ENCODE assay signal across 9 cellular contexts in the genomic region with DNA sequence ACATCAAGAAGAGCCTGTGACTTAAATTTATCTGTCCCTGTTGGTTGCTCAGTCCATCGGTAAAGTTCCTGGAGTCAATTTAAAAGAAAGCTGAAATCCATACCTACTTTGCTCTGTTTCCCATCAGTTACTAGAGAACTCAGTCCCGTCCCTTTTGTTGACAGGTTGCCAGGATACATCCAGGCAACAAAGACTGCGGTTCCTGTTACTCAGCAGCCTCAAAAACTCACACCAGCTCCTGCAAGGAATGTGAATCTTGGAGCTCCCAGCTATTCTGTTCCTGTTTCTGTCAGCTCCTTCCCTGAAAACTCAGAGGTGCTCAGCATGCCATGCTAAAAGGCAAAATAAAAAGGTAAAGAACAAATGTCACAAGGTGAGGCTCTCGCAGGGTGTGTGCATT. TPM values are rescaled to one million over a fixed set of nuclear protein-coding genes. Genes with fewer than 3 reads are reported as not detected.
DNase-seq lines count a peak whose midpoint lies in the region; ATAC-seq and TF ChIP-seq lines count a peak whose summit lies in the region.
"Had no signal": no experiment of that assay in that cellular context is flagged by ENCODE, and none has a peak within 500 bp of the region (broad histone marks: within the 10 kb centered on the region; RNA-seq: fewer than 3 reads in every experiment).

ZNF474 (plus strand) TSS at position 215 of the 400 bp plus-strand sequence. CDS start 22,445 bp downstream, outside the sequence.

- H3K9me3 ChIP-seq in mucosa of descending colon (no peaks in the 10 kb centered on the region), psoas muscle (no peaks in the 10 kb centered on the region)

- DNase-seq in AG10803 (ENCODE audit: low read depth) (peak; percentile 99), LoVo (ENCODE audit: low spot score) (peak; percentile 39), ecto neural progenitor cell (ENCODE audit: low spot score) (peak; percentile 76), mucosa of descending colon (peak in 1 of 3 donors; percentile 29), omental fat pad (ENCODE audit: low spot score) (no peak), psoas muscle (no peak)
- DNase-seq: naive thymus-derived CD4-positive, alpha-beta T cell had no signal

- no peaks in the 10 kb centered on the region for H3K36me3 ChIP-seq in mucosa of descending colon (ENCODE audit: low read depth)
- no peaks in the 10 kb centered on the region for H3K36me3 ChIP-seq in psoas muscle (ENCODE audit: insufficient read depth in 1 of 2, low read depth in 1 of 2)

- H3K4me3 ChIP-seq in AG10803 (ENCODE audit: low read length), result peak within 1 kb of the TSS; percentile 23
- H3K4me3 ChIP-seq in mucosa of descending colon, result no peak within 1 kb of the TSS
- no peak within 1 kb of the TSS for H3K4me3 ChIP-seq in psoas muscle

- intact Hi-C loops in mucosa of descending colon (cut with DNase I, micrococcal nuclease), result no loop called here
- intact Hi-C loops in psoas muscle (cut with DNase I), result no loop called here

- ATAC-seq in mucosa of descending colon (peak; percentile 70), HG03097 (IDR thresholded peaks at IDR 0.05; ENCODE audit: low FRiP score, unreplicated experiment) (no peak), HG02870 (IDR thresholded peaks at IDR 0.05; ENCODE audit: unreplicated experiment) (no peak), omental fat pad (ENCODE audit: low FRiP score) (no peak), psoas muscle (no peak)
- ATAC-seq: naive thymus-derived CD4-positive, alpha-beta T cell had no signal

- H3K4me1 ChIP-seq in mucosa of descending colon (ENCODE audit: low read depth), result no peaks in the 10 kb centered on the region
- no peaks in the 10 kb centered on the region for H3K4me1 ChIP-seq in psoas muscle

- no peaks in the 10 kb centered on the region for H3K27me3 ChIP-seq in psoas muscle (ENCODE audit: insufficient read depth in 3 of 3, low read length in 2 of 3)

- 19 to 27% (median 26%) methylated on average over 4 of the region's 4 CpGs for WGBS in psoas muscle, 3 donors

- TF ChIP-seq CTCF in AG10803 (conservative IDR thresholded peaks at IDR 0.05; ENCODE audit: low read length) (no peak), mucosa of descending colon (IDR thresholded peaks at IDR 0.05) (no peak), omental fat pad (IDR thresholded peaks at IDR 0.05) (no peak), psoas muscle (IDR thresholded peaks at IDR 0.05) (no peak)

- H3K27ac ChIP-seq in psoas muscle, result no peak within 1 kb of the TSS

RNA-seq across cellular contexts. Expression of gene ZNF474, which starts in this region (rescaled TPM):
- total RNA-seq in mucosa of descending colon, result under 1 TPM in 2 of 3 donors, not detected in 1; 0.28 to 0.61 TPM
- total RNA-seq in omental fat pad, result 1 to 10 TPM in 1 of 4 donors, under 1 TPM in 1, not detected in 2; 0.24 to 2.1 TPM
- total RNA-seq in psoas muscle, result under 1 TPM in 3 of 4 donors, not detected in 1; 0.12 to 0.77 (median 0.18) TPM
- under 1 TPM in 2 of 3 donors, not detected in 1; 0.05 to 0.16 TPM for polyA plus RNA-seq in psoas muscle

Comparison
In these comparisons a context has a peak if more than half of its experiments do, and no peak if none do; other contexts are left out.
1. Peak in ATAC-seq in mucosa of descending colon; RNA of the gene not detected or under 1 TPM.
2. DNase-seq: peak in AG10803 (single experiment), LoVo (single experiment) and ecto neural progenitor cell (single experiment); none in omental fat pad (single experiment) and psoas muscle (0 of 2).